ENCODE assay signal across 8 cellular contexts in the genomic region with DNA sequence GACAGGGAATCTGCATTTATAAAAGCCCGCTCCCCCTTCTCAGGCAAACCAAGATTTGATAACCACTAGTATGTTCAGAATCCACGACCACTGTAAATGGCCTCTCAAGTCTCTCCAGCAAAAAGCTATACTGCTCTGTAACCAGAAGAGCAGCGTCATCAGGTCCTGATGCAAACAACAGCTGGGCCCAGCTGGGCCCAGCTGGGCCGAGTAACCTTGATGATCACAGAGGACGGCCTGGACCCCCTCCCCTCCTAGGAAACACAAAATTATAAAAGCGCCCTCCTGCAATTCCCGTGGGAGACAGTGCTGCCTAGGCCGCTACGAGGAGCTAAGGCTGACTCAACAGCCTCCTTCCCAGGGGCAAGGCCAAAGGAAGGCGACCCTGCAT. TPM values are rescaled to one million over a fixed set of nuclear protein-coding genes. Genes with fewer than 3 reads are reported as not detected.
A peak's percentile ranks its signal among the peaks of the same experiment; 100 is the strongest.
DNase-seq lines count a peak whose midpoint lies in the region; ATAC-seq, FAIRE-seq and TF ChIP-seq lines count a peak whose summit lies in the region.

No MANE protein-coding gene starts in this region.

- H3K27ac ChIP-seq in ACC112 (ENCODE audit: low read depth, low read length) (peak overlapping the region; percentile 87), HEK293 (ENCODE audit: extremely low read depth, low read depth, low read length) (peak overlapping the region; percentile 86), keratinocyte (ENCODE audit: control insufficient read depth, insufficient read depth, low read length) (peak overlapping the region; percentile 93), thymus (ENCODE audit: low read depth) (peak overlapping the region; percentile 90)

- no peaks in the 10 kb centered on the region for H3K36me3 ChIP-seq in ACC112 (ENCODE audit: insufficient read depth, low read length)
- peaks cover 0 to 17% of the 10 kb centered on the region in 2 experiments; a peak in 2 of 3 replicates for H3K36me3 ChIP-seq in HEK293 (ENCODE audit: control insufficient read depth in 2 of 2, insufficient read depth in 1 of 2, low read length in 2 of 2)
- H3K36me3 ChIP-seq in keratinocyte (ENCODE audit: control insufficient read depth in 2 of 2, extremely low read depth in 1 of 2, insufficient read depth in 2 of 2, low read length in 2 of 2), result no peaks in the 10 kb centered on the region
- no peaks in the 10 kb centered on the region for H3K36me3 ChIP-seq in thymus (ENCODE audit: control insufficient read depth, insufficient read depth)

- H3K27me3 ChIP-seq in ACC112 (ENCODE audit: insufficient read depth, low read length), result peaks cover 2% of the 10 kb centered on the region
- H3K27me3 ChIP-seq in keratinocyte (ENCODE audit: control insufficient read depth, extremely low read depth, insufficient read depth, low read length), result peaks cover 7% of the 10 kb centered on the region
- peaks cover 2% of the 10 kb centered on the region for H3K27me3 ChIP-seq in thymus (ENCODE audit: control insufficient read depth, insufficient read depth)

- peak overlapping the region; percentile 95 for H3K4me3 ChIP-seq in ACC112 (ENCODE audit: low read depth, low read length)
- H3K4me3 ChIP-seq in HEK293 (ENCODE audit: low read depth, low read length), result peak overlapping the region; percentile 83
- H3K4me3 ChIP-seq in keratinocyte (ENCODE audit: control insufficient read depth in 2 of 3, extremely low read depth in 1 of 3, insufficient read depth in 2 of 3, low read depth in 1 of 3, low read length in 3 of 3), result peak overlapping the region; percentile 75 to 92 (median 83)
- peak overlapping the region; percentile 97 for H3K4me3 ChIP-seq in thymus (ENCODE audit: low read length)

- CTCF ChIA-PET in HEK293 (lab: Yijun Ruan, JAX), result interaction anchor here (0.7 to 1.3 kb wide), 3 partner anchors 12 to 757 kb away, joined by 3 to 4 read pairs (median 3); partner anchors contain the start of gene EGR2

- H3K9me1 ChIP-seq in keratinocyte (ENCODE audit: control insufficient read depth, extremely low read depth, insufficient read depth, low read length), result peaks cover 2% of the 10 kb centered on the region

- H3K27me3 Mint-ChIP-seq in activated naive CD8-positive, alpha-beta T cell treated with anti-CD3 and anti-CD28 coated beads, Interleukin-2, amount 10 ng/mL, durations not matched to agents 7 days and 5 days, result peaks cover 19% of the 10 kb centered on the region

- H3K4me1 ChIP-seq in ACC112 (ENCODE audit: control insufficient read depth, insufficient read depth, low read length, unreplicated experiment), result peaks cover 9% of the 10 kb centered on the region
- peaks cover 5% of the 10 kb centered on the region; the same call in 1 of the 2 replicates for H3K4me1 ChIP-seq in HEK293 (ENCODE audit: control insufficient read depth, insufficient read depth, low read length)
- H3K4me1 ChIP-seq in keratinocyte (ENCODE audit: control insufficient read depth, extremely low read depth, insufficient read depth, low read length), result peaks cover 14% of the 10 kb centered on the region
- peaks cover 13% of the 10 kb centered on the region for H3K4me1 ChIP-seq in thymus (ENCODE audit: control insufficient read depth, insufficient read depth, low read length)

- no peak for DNase-seq in activated naive CD8-positive, alpha-beta T cell treated with anti-CD3 and anti-CD28 coated beads, Interleukin-2, amount 10 ng/mL, durations not matched to agents 7 days and 5 days
- DNase-seq in keratinocyte (ENCODE audit: low read depth, low spot score) (no peak), NCI-H1694 (lab: John Stamatoyannopoulos, UW) (no peak), NCI-H146 treated with DMSO at 0.1 percent for 48 hours (lab: John Stamatoyannopoulos, UW; ENCODE audit: unreplicated experiment) (no peak)

- peak overlapping the region; percentile 100 for H3K27ac Mint-ChIP-seq in activated naive CD8-positive, alpha-beta T cell treated with anti-CD3 and anti-CD28 coated beads, Interleukin-2, amount 10 ng/mL, durations not matched to agents 7 days and 5 days

- peak overlapping the region; percentile 86 for H3K9ac ChIP-seq in keratinocyte (ENCODE audit: control insufficient read depth, extremely low read depth, insufficient read depth, low read length)

- TF ChIP-seq CTCF in HEK293 (tag by site-specific recombination; IDR thresholded peaks at IDR 0.05), result no peak
- TF ChIP-seq CTCF in keratinocyte (optimal IDR thresholded peaks at IDR 0.05 in 1 of 3, IDR thresholded peaks at IDR 0.05 in 1 of 3, conservative IDR thresholded peaks at IDR 0.05 in 1 of 3; ENCODE audit: extremely low read depth in 1 of 3, insufficient read depth in 2 of 3, low read length in 3 of 3), result no peak

- FAIRE-seq in keratinocyte (lab: Jason Lieb, UNC), result no peak

- H2AFZ ChIP-seq in ACC112 (ENCODE audit: low read length, unreplicated experiment) (peak overlapping the region; percentile 90), keratinocyte (ENCODE audit: control insufficient read depth, low read length) (peak overlapping the region; percentile 99)

- peaks cover 39% of the 10 kb centered on the region for H3K79me2 ChIP-seq in ACC112 (ENCODE audit: control insufficient read depth, insufficient read depth, low read length, unreplicated experiment)
- peaks cover 31% of the 10 kb centered on the region for H3K79me2 ChIP-seq in keratinocyte (ENCODE audit: control insufficient read depth, insufficient read depth, low read length)

- H3K9me3 ChIP-seq in HEK293 (ENCODE audit: control insufficient read depth, insufficient read depth, low read depth, low read length) (no peaks in the 10 kb centered on the region), keratinocyte (ENCODE audit: control insufficient read depth, low read depth, low read length) (no peaks in the 10 kb centered on the region), thymus (ENCODE audit: control insufficient read depth) (no peaks in the 10 kb centered on the region)

- dilution Hi-C loops in keratinocyte (cut with MboI; ENCODE audit: extremely low pct_ligation_motif_present, low sequenced_read_pairs), result loop anchor here (25.0 kb wide), 1 partner anchor 192 kb away; no protein-coding TSS in a partner anchor

- WGBS in thymus, result 47% methylated on average over 10 of the region's 10 CpGs

- POLR2A ChIA-PET in HEK293 (lab: Yijun Ruan, JAX), result interaction anchor here (0.7 to 5.5 kb wide), 3 partner anchors 12 to 330 kb away, joined by 3 to 50 read pairs (median 5); partner anchors contain the start of gene EGR2
- POLR2A ChIA-PET in activated naive CD8-positive, alpha-beta T cell treated with anti-CD3 and anti-CD28 coated beads, Interleukin-2, amount 10 ng/mL, durations not matched to agents 7 days and 5 days (lab: Charles Lee), result interaction anchor here (0.7 to 6.8 kb wide), 7 partner anchors 9 to 330 kb away, joined by 3 to 73 read pairs (median 11); partner anchors contain the start of genes EGR2 and NRBF2

- H3K4me2 ChIP-seq in keratinocyte (ENCODE audit: control insufficient read depth, extremely low read depth, insufficient read depth, low read depth, low read length), result peak overlapping the region; percentile 89

- peaks cover 32% of the 10 kb centered on the region for H3K4me1 Mint-ChIP-seq in activated naive CD8-positive, alpha-beta T cell treated with anti-CD3 and anti-CD28 coated beads, Interleukin-2, amount 10 ng/mL, durations not matched to agents 7 days and 5 days

- peak overlapping the region; percentile 98 for H3K4me3 Mint-ChIP-seq in activated naive CD8-positive, alpha-beta T cell treated with anti-CD3 and anti-CD28 coated beads, Interleukin-2, amount 10 ng/mL, durations not matched to agents 7 days and 5 days

- no peaks in the 10 kb centered on the region for H4K20me1 ChIP-seq in keratinocyte (ENCODE audit: control insufficient read depth, extremely low read depth, insufficient read depth, low read length)

- peaks cover 17% of the 10 kb centered on the region for H3K36me3 Mint-ChIP-seq in activated naive CD8-positive, alpha-beta T cell treated with anti-CD3 and anti-CD28 coated beads, Interleukin-2, amount 10 ng/mL, durations not matched to agents 7 days and 5 days

- no peaks in the 10 kb centered on the region for H3K9me3 Mint-ChIP-seq in activated naive CD8-positive, alpha-beta T cell treated with anti-CD3 and anti-CD28 coated beads, Interleukin-2, amount 10 ng/mL, durations not matched to agents 7 days and 5 days

- no peak for ATAC-seq in activated naive CD8-positive, alpha-beta T cell treated with anti-CD3 and anti-CD28 coated beads, Interleukin-2, amount 10 ng/mL, durations not matched to agents 7 days and 5 days (ENCODE audit: low read depth)
- no peak for ATAC-seq in HG03095 (IDR thresholded peaks at IDR 0.05; ENCODE audit: unreplicated experiment)

TF ChIP-seq in HEK293, 187 proteins besides CTCF, POLR2A, EP300 and RAD21 (continues in another document):
- TF ChIP-seq ZNF155 (tag by site-specific recombination; IDR thresholded peaks at IDR 0.05) (no peak), ZNF133 (tag by site-specific recombination; IDR thresholded peaks at IDR 0.05) (no peak)

RNA-seq across cellular contexts. Expression of gene ADO, which starts 0.5 kb away (rescaled TPM):
- 10 to 100 TPM; 23.2 to 23.3 TPM for total RNA-seq in activated naive CD8-positive, alpha-beta T cell treated with anti-CD3 and anti-CD28 coated beads, Interleukin-2, amount 10 ng/mL, durations not matched to agents 7 days and 5 days
- polyA plus RNA-seq in keratinocyte, result 9.6 to 16.5 TPM (median 13.2 TPM) in 3 replicates
- 2.5 TPM for polyA plus RNA-seq in keratinocyte (2011; ENCODE audit: low read depth)
- polyA plus RNA-seq in keratinocyte (2011; cell fraction: cytosol; rRNA removed), result 11.8 and 19.8 TPM in 2 replicates
- polyA plus RNA-seq in keratinocyte (2011; cell fraction: nucleus; rRNA removed), result 10.4 and 11.2 TPM in 2 replicates
- polyA plus RNA-seq in keratinocyte (2012; ENCODE audit: low replicate concordance), result 7.6 and 10.9 TPM in 2 replicates
- polyA minus RNA-seq in keratinocyte, result 4.8 to 9.7 TPM (median 7.2 TPM) in 3 replicates
- polyA minus RNA-seq in keratinocyte (2011; cell fraction: cytosol; rRNA and poly(A)+ RNA removed), result 26.9 TPM
- polyA minus RNA-seq in keratinocyte (2011; cell fraction: nucleus; rRNA and poly(A)+ RNA removed), result 7.0 and 7.9 TPM in 2 replicates
- polyA plus RNA-seq in thymus, result 13.5 TPM

RNA-seq across cellular contexts. Expression of gene EGR2, which starts 12.2 kb away (rescaled TPM):
- total RNA-seq in activated naive CD8-positive, alpha-beta T cell treated with anti-CD3 and anti-CD28 coated beads, Interleukin-2, amount 10 ng/mL, durations not matched to agents 7 days and 5 days, result 1 to 10 TPM; 1.4 to 2.2 TPM
- polyA plus RNA-seq in keratinocyte (0.09 to 0.39 TPM (median 0.22 TPM) in 3 replicates), thymus (12.1 TPM)
- polyA plus RNA-seq in keratinocyte (2011; ENCODE audit: low read depth), result 1.1 TPM
- polyA plus RNA-seq in keratinocyte (2011; cell fraction: cytosol; rRNA removed), result 0.06 and 0.10 TPM in 2 replicates
- 0.19 TPM in 2 replicates for polyA plus RNA-seq in keratinocyte (2011; cell fraction: nucleus; rRNA removed)
- 0.05 and 1.6 TPM in 2 replicates for polyA plus RNA-seq in keratinocyte (2012; ENCODE audit: low replicate concordance)
- polyA minus RNA-seq in keratinocyte, result 0.13 to 0.16 TPM in 2 of 3 replicates, not detected in the other
- polyA minus RNA-seq in keratinocyte (2011; cell fraction: cytosol; rRNA and poly(A)+ RNA removed), result not detected
- 0.32 TPM in 1 of 2 replicates, not detected in the other for polyA minus RNA-seq in keratinocyte (2011; cell fraction: nucleus; rRNA and poly(A)+ RNA removed)
